15 cellular contexts compared by ENCODE assay signal in genomic region chr22:29914165-29914564, GRCh38. TPM values are rescaled to one million over a fixed set of nuclear protein-coding genes. Genes with fewer than 3 reads are reported as not detected.
DNase-seq lines count a peak whose midpoint lies in the region; ATAC-seq, FAIRE-seq and TF ChIP-seq lines count a peak whose summit lies in the region.
"Had no signal": no experiment of that assay in that cellular context is flagged by ENCODE, and none has a peak within 500 bp of the region (broad histone marks: within the 10 kb centered on the region; RNA-seq: fewer than 3 reads in every experiment).

No MANE protein-coding gene starts in this region.

- intact Hi-C loops in MCF 10A (cut with micrococcal nuclease) (no loop called here), vagina (cut with DNase I) (no loop called here)

- H3K27me3 Mint-ChIP-seq in activated naive CD4-positive, alpha-beta T cell treated with anti-CD3 and anti-CD28 coated beads, Interleukin-2, amount 50 U/mL, for 24 hours, result no peaks in the 10 kb centered on the region
- no peaks in the 10 kb centered on the region for H3K27me3 Mint-ChIP-seq in MCF 10A (ENCODE audit: insufficient read depth, unreplicated experiment)
- H3K27me3 Mint-ChIP-seq: effector memory CD8-positive, alpha-beta T cell had no signal

- no peak overlapping the region for H2AFZ ChIP-seq in keratinocyte (ENCODE audit: control insufficient read depth, low read length)

- H3K27ac Mint-ChIP-seq in activated naive CD4-positive, alpha-beta T cell treated with anti-CD3 and anti-CD28 coated beads, Interleukin-2, amount 50 U/mL, for 24 hours, result peak overlapping the region; percentile 62
- peak overlapping the region; percentile 35 for H3K27ac Mint-ChIP-seq in MCF 10A (ENCODE audit: low read depth, unreplicated experiment)

- no peak for DNase-seq in activated naive CD4-positive, alpha-beta T cell treated with Interleukin-2 at 50 U/mL for 16 hours
- DNase-seq in MCF 10A (ENCODE audit: unreplicated experiment) (peak; percentile 50), keratinocyte (ENCODE audit: low read depth, low spot score) (peak; percentile 50), vagina (ENCODE audit: extremely low spot score in 2 of 2) (no peak), GM19238 (ENCODE audit: insufficient read length, low spot score) (no peak), NK-92 (lab: John Stamatoyannopoulos, UW; ENCODE audit: unreplicated experiment) (no peak)
- DNase-seq: effector memory CD8-positive, alpha-beta T cell; midbrain; stimulated activated CD4-positive, alpha-beta T cell treated with anti-CD3 and anti-CD28 coated beads, Interleukin-2, amount 100 ng/mL, for 24 hours; T-helper 2 cell had no signal

- H3K9me1 ChIP-seq in keratinocyte (ENCODE audit: control insufficient read depth, extremely low read depth, insufficient read depth, low read length), result peaks cover 3% of the 10 kb centered on the region

- dilution Hi-C loops in keratinocyte (cut with MboI; ENCODE audit: extremely low pct_ligation_motif_present, low sequenced_read_pairs), result no loop called here

- no peaks in the 10 kb centered on the region for H3K36me3 Mint-ChIP-seq in activated naive CD4-positive, alpha-beta T cell treated with anti-CD3 and anti-CD28 coated beads, Interleukin-2, amount 50 U/mL, for 24 hours
- H3K36me3 Mint-ChIP-seq in MCF 10A (ENCODE audit: insufficient read depth, unreplicated experiment), result peaks cover 14% of the 10 kb centered on the region

- BruUV-seq in MCF 10A (replicated peaks; lab: Mats Ljungman, UMichigan), result no TSS peak

- no peaks in the 10 kb centered on the region for H3K36me3 ChIP-seq in keratinocyte (ENCODE audit: control insufficient read depth in 2 of 2, extremely low read depth in 1 of 2, insufficient read depth in 2 of 2, low read length in 2 of 2)
- no peaks in the 10 kb centered on the region for H3K36me3 ChIP-seq in vagina
- H3K36me3 ChIP-seq: BLaER1, upper lobe of left lung had no signal

- H3K27me3 ChIP-seq in keratinocyte (ENCODE audit: control insufficient read depth, extremely low read depth, insufficient read depth, low read length), result no peaks in the 10 kb centered on the region
- no peaks in the 10 kb centered on the region for H3K27me3 ChIP-seq in vagina
- H3K27me3 ChIP-seq: BLaER1, upper lobe of left lung had no signal

- CTCF ChIA-PET in MCF 10A (lab: Yijun Ruan, JAX), result interaction anchor here (0.5 to 1.0 kb wide), 2 partner anchors 11 to 40 kb away, joined by 3 read pairs; no protein-coding TSS in a partner anchor

- no peak overlapping the region for H3K9ac ChIP-seq in keratinocyte (ENCODE audit: control insufficient read depth, extremely low read depth, insufficient read depth, low read length)
- H3K9ac ChIP-seq: BLaER1 had no signal

- H4K20me1 ChIP-seq in keratinocyte (ENCODE audit: control insufficient read depth, extremely low read depth, insufficient read depth, low read length), result no peaks in the 10 kb centered on the region

- H3K4me3 ChIP-seq in keratinocyte (ENCODE audit: control insufficient read depth in 2 of 3, extremely low read depth in 1 of 3, insufficient read depth in 2 of 3, low read depth in 1 of 3, low read length in 3 of 3) (no peak overlapping the region), vagina (no peak overlapping the region)
- H3K4me3 ChIP-seq: BLaER1, GM12878, upper lobe of left lung had no signal

- ATAC-seq in HG03108 (IDR thresholded peaks at IDR 0.05; ENCODE audit: unreplicated experiment), result no peak
- ATAC-seq: effector memory CD8-positive, alpha-beta T cell; GM12878 had no signal

- POLR2A ChIA-PET in MCF 10A (lab: Yijun Ruan, JAX), result interaction anchor here (0.6 kb wide), 1 partner anchor 74 kb away, joined by 4 read pairs; no protein-coding TSS in a partner anchor

- H3K9me3 ChIP-seq in keratinocyte (ENCODE audit: control insufficient read depth, low read depth, low read length) (no peaks in the 10 kb centered on the region), vagina (no peaks in the 10 kb centered on the region)
- H3K9me3 ChIP-seq: BLaER1, upper lobe of left lung had no signal

- H3K9me3 Mint-ChIP-seq in activated naive CD4-positive, alpha-beta T cell treated with anti-CD3 and anti-CD28 coated beads, Interleukin-2, amount 50 U/mL, for 24 hours, result no peaks in the 10 kb centered on the region
- H3K9me3 Mint-ChIP-seq in MCF 10A (ENCODE audit: unreplicated experiment), result no peaks in the 10 kb centered on the region
- H3K9me3 Mint-ChIP-seq: effector memory CD8-positive, alpha-beta T cell had no signal

- peak overlapping the region; percentile 62 for H3K27ac ChIP-seq in keratinocyte (ENCODE audit: control insufficient read depth, insufficient read depth, low read length)
- peak overlapping the region; percentile 37 for H3K27ac ChIP-seq in vagina
- H3K27ac ChIP-seq: BLaER1 had no signal

- peaks cover 80% of the 10 kb centered on the region for H3K79me2 ChIP-seq in keratinocyte (ENCODE audit: control insufficient read depth, insufficient read depth, low read length)

- TF ChIP-seq CTCF in MCF 10A (IDR thresholded peaks at IDR 0.05; ENCODE audit: unreplicated experiment), result no peak
- TF ChIP-seq CTCF in keratinocyte (optimal IDR thresholded peaks at IDR 0.05 in 1 of 3, IDR thresholded peaks at IDR 0.05 in 1 of 3, conservative IDR thresholded peaks at IDR 0.05 in 1 of 3; ENCODE audit: extremely low read depth in 1 of 3, insufficient read depth in 2 of 3, low read length in 3 of 3), result no peak
- no peak for TF ChIP-seq CTCF in vagina (IDR thresholded peaks at IDR 0.05)

- FAIRE-seq in keratinocyte (lab: Jason Lieb, UNC), result peak; percentile 79
- FAIRE-seq: GM12878 had no signal

- no peak for TF ChIP-seq POLR2A in vagina (IDR thresholded peaks at IDR 0.05)

- peaks cover 90% of the 10 kb centered on the region for H3K4me1 Mint-ChIP-seq in activated naive CD4-positive, alpha-beta T cell treated with anti-CD3 and anti-CD28 coated beads, Interleukin-2, amount 50 U/mL, for 24 hours
- peaks cover 37% of the 10 kb centered on the region for H3K4me1 Mint-ChIP-seq in MCF 10A (ENCODE audit: insufficient read depth, unreplicated experiment)

- H3K4me2 ChIP-seq in keratinocyte (ENCODE audit: control insufficient read depth, extremely low read depth, insufficient read depth, low read depth, low read length), result no peak overlapping the region
- H3K4me2 ChIP-seq: BLaER1 had no signal

- peaks cover 22% of the 10 kb centered on the region for H3K4me1 ChIP-seq in keratinocyte (ENCODE audit: control insufficient read depth, extremely low read depth, insufficient read depth, low read length)
- peaks cover 71% of the 10 kb centered on the region for H3K4me1 ChIP-seq in vagina

- peak overlapping the region; percentile 47 for H3K4me3 Mint-ChIP-seq in activated naive CD4-positive, alpha-beta T cell treated with anti-CD3 and anti-CD28 coated beads, Interleukin-2, amount 50 U/mL, for 24 hours
- H3K4me3 Mint-ChIP-seq in MCF 10A (ENCODE audit: unreplicated experiment), result no peak overlapping the region
- H3K4me3 Mint-ChIP-seq: effector memory CD8-positive, alpha-beta T cell had no signal

RNA-seq across cellular contexts. Expression of gene MTMR3, which starts 31.2 kb away (rescaled TPM):
- total RNA-seq in MCF 10A (2022) (34.4 and 36.4 TPM in 2 replicates), vagina (66.8 TPM)
- polyA plus RNA-seq in keratinocyte, result 16.4 to 22.1 TPM (median 16.5 TPM) in 3 replicates
- 12.4 TPM for polyA plus RNA-seq in keratinocyte (2011; ENCODE audit: low read depth)
- polyA plus RNA-seq in keratinocyte (2011; cell fraction: cytosol; rRNA removed), result 13.5 and 14.9 TPM in 2 replicates
- 60.2 and 68.9 TPM in 2 replicates for polyA plus RNA-seq in keratinocyte (2011; cell fraction: nucleus; rRNA removed)
- polyA plus RNA-seq in keratinocyte (2012; ENCODE audit: low replicate concordance), result 13.2 and 23.4 TPM in 2 replicates
- polyA minus RNA-seq in keratinocyte, result 52.0 to 64.4 TPM (median 64.3 TPM) in 3 replicates
- polyA minus RNA-seq in keratinocyte (2011; cell fraction: cytosol; rRNA and poly(A)+ RNA removed), result 22.3 TPM
- polyA minus RNA-seq in keratinocyte (2011; cell fraction: nucleus; rRNA and poly(A)+ RNA removed), result 48.1 and 73.0 TPM in 2 replicates

Comparison
In these comparisons a context has a peak if more than half of its experiments do, and no peak if none do; other contexts are left out.
1. DNase-seq: peak in MCF 10A (single experiment) and keratinocyte (single experiment); none in activated naive CD4-positive, alpha-beta T cell treated with Interleukin-2 at 50 U/mL for 16 hours (single experiment), vagina (0 of 2), GM19238 (single experiment) and NK-92 (single experiment).